In the genomic region with DNA sequence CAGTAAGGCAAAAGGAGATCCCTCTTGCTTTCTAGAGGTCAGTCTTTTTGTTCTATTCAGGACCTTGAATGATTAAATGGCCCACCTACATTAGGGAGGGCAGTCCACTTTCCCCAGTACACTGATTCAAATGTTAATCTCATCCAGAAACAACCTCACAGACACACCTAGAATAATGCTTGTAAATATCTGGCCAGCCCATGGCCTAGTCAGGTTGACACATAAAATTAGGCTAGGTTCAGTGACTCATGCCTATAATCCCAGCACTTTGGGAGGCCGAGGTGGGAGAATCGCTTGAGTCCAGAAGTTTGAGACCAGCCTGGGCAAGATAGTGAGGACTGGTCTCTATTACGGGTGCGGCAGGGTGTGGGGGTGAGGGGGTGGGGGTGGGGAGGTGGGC, we compare ENCODE assay signal across 14 cellular contexts. TPM values are rescaled to one million over a fixed set of nuclear protein-coding genes. Genes with fewer than 3 reads are reported as not detected.
A peak's percentile ranks its signal among the peaks of the same experiment; 100 is the strongest.
DNase-seq lines count a peak whose midpoint lies in the region; ATAC-seq and TF ChIP-seq lines count a peak whose summit lies in the region.
"Had no signal": no experiment of that assay in that cellular context is flagged by ENCODE, and none has a peak within 500 bp of the region (broad histone marks: within the 10 kb centered on the region; RNA-seq: fewer than 3 reads in every experiment).

No MANE protein-coding gene starts in this region.

- H3K9ac ChIP-seq in mammary epithelial cell (ENCODE audit: insufficient read depth, low read length): no peak overlapping the region
- H3K9ac ChIP-seq: BLaER1 had no signal

- WGBS in mammary epithelial cell (ENCODE audit: low coverage, missing lambda C conversion rate): 60% methylated on average over 4 of the region's 4 CpGs

- H3K27ac ChIP-seq in mammary epithelial cell (ENCODE audit: insufficient read depth, low read depth, low read length) (no peak overlapping the region), breast epithelium (no peak overlapping the region), RWPE2 (ENCODE audit: poor library complexity, severe bottlenecking) (no peak overlapping the region)
- H3K27ac ChIP-seq in CD8-positive, alpha-beta T cell (ENCODE audit: low read depth, low read length): no peak overlapping the region
- H3K27ac ChIP-seq: BLaER1 had no signal

- CTCF ChIA-PET in mammary epithelial cell (lab: Charles Lee; ENCODE audit: low non-redundant PET): no interaction called here
- CTCF ChIA-PET in CD8-positive, alpha-beta T cell (lab: Charles Lee): no interaction called here

- no peaks in the 10 kb centered on the region for H3K9me3 Mint-ChIP-seq in CD8-positive, alpha-beta T cell

- in situ Hi-C loops in mammary epithelial cell (cut with MboI; ENCODE audit: low sequenced_read_pairs in 2 of 2): loop anchor here (10.0 to 25.0 kb wide), 3 partner anchors 354 to 634 kb away; a partner anchor contains a TSS

- H3K27me3 Mint-ChIP-seq in CD8-positive, alpha-beta T cell (ENCODE audit: low read depth): no peaks in the 10 kb centered on the region

- TF ChIP-seq CTCF in mammary epithelial cell (conservative IDR thresholded peaks at IDR 0.05 in 1 of 2, IDR thresholded peaks at IDR 0.05 in 1 of 2; ENCODE audit: extremely low read depth in 1 of 2, insufficient read depth in 1 of 2, low read depth in 1 of 2, low read length in 2 of 2) (no peak), breast epithelium (IDR thresholded peaks at IDR 0.05) (no peak), RWPE2 (IDR thresholded peaks at IDR 0.05; ENCODE audit: poor library complexity, severe bottlenecking) (no peak)
- no peak for TF ChIP-seq CTCF in CD8-positive, alpha-beta T cell (IDR thresholded peaks at IDR 0.05)

- no peaks in the 10 kb centered on the region for H3K4me1 Mint-ChIP-seq in CD8-positive, alpha-beta T cell (ENCODE audit: low read depth)

- DNase-seq in mammary epithelial cell (peak; percentile 9), breast epithelium (ENCODE audit: low spot score in 2 of 2) (no peak), RWPE2 (ENCODE audit: low spot score) (no peak), Kasumi-1 (lab: John Stamatoyannopoulos, UW) (no peak), HCEC 1CT (no peak)
- DNase-seq in CD8-positive, alpha-beta T cell: no peak
- DNase-seq: 8988T, AML-193, DMS53 had no signal

- H2AFZ ChIP-seq in mammary epithelial cell (ENCODE audit: low read depth, low read length): no peak overlapping the region

- H3K9me3 ChIP-seq in mammary epithelial cell (replicated peaks; ENCODE audit: insufficient read depth, low read length) (no peaks in the 10 kb centered on the region), breast epithelium (no peaks in the 10 kb centered on the region), RWPE2 (ENCODE audit: severe bottlenecking) (no peaks in the 10 kb centered on the region)
- no peaks in the 10 kb centered on the region for H3K9me3 ChIP-seq in CD8-positive, alpha-beta T cell (ENCODE audit: low read length)
- H3K9me3 ChIP-seq: BLaER1 had no signal

- no TSS peak for BruUV-seq in mammary epithelial cell (replicated peaks; lab: Mats Ljungman, UMichigan)

- H3K27me3 ChIP-seq in mammary epithelial cell (ENCODE audit: insufficient read depth, low read length) (no peaks in the 10 kb centered on the region), breast epithelium (no peaks in the 10 kb centered on the region), RWPE2 (ENCODE audit: insufficient read depth, poor library complexity, severe bottlenecking) (no peaks in the 10 kb centered on the region)
- no peaks in the 10 kb centered on the region for H3K27me3 ChIP-seq in CD8-positive, alpha-beta T cell (ENCODE audit: insufficient read depth, low read length)
- H3K27me3 ChIP-seq: BLaER1 had no signal

- TF ChIP-seq POLR2A in breast epithelium (IDR thresholded peaks at IDR 0.05): no peak

- no peak overlapping the region for H3K4me3 ChIP-seq in mammary epithelial cell (replicated peaks in 1 of 3; ENCODE audit: insufficient read depth in 1 of 3, low read depth in 2 of 3, low read length in 3 of 3)
- no peak overlapping the region for H3K4me3 ChIP-seq in breast epithelium
- no peak overlapping the region for H3K4me3 ChIP-seq in RWPE2 (ENCODE audit: severe bottlenecking)
- H3K4me3 ChIP-seq in CD8-positive, alpha-beta T cell (ENCODE audit: low read depth, low read length): no peak overlapping the region
- H3K4me3 ChIP-seq: BLaER1, GM12878 had no signal

- H3K4me1 ChIP-seq in mammary epithelial cell (ENCODE audit: insufficient read depth, low read length) (peaks cover 7% of the 10 kb centered on the region), breast epithelium (no peaks in the 10 kb centered on the region), RWPE2 (ENCODE audit: insufficient read depth, poor library complexity, severe bottlenecking) (no peaks in the 10 kb centered on the region)
- H3K4me1 ChIP-seq in CD8-positive, alpha-beta T cell (ENCODE audit: insufficient read depth, low read length): no peaks in the 10 kb centered on the region
- H3K4me1 ChIP-seq: BLaER1 had no signal

- no peaks in the 10 kb centered on the region for H4K20me1 ChIP-seq in mammary epithelial cell (ENCODE audit: insufficient read depth, low read length)
- H4K20me1 ChIP-seq: BLaER1 had no signal

- H3K36me3 Mint-ChIP-seq in CD8-positive, alpha-beta T cell: no peaks in the 10 kb centered on the region

- peaks cover 4% of the 10 kb centered on the region for H3K79me2 ChIP-seq in mammary epithelial cell (ENCODE audit: insufficient read depth, low read length)

- no peak overlapping the region for H3K4me2 ChIP-seq in mammary epithelial cell (ENCODE audit: insufficient read depth, low read depth, low read length)
- H3K4me2 ChIP-seq: BLaER1 had no signal

- POLR2A ChIA-PET in CD8-positive, alpha-beta T cell (lab: Charles Lee): no interaction called here

- dilution Hi-C loops in mammary epithelial cell (cut with HindIII; ENCODE audit: low sequenced_read_pairs): no loop called here

- intact Hi-C loops in mammary epithelial cell (cut with micrococcal nuclease): no loop called here
- intact Hi-C loops in breast epithelium (cut with DNase I; ENCODE audit: low total_unique reads): no loop called here
- intact Hi-C loops in CD8-positive, alpha-beta T cell (cut with DNase I, micrococcal nuclease): no loop called here

- ATAC-seq in RWPE2 (ENCODE audit: low read depth) (peak; percentile 46; the same call in 2 of the 3 replicates), esophagus mucosa (peak; percentile 72), HG03095 (IDR thresholded peaks at IDR 0.05; ENCODE audit: unreplicated experiment) (no peak)
- no peak for ATAC-seq in CD8-positive, alpha-beta T cell
- ATAC-seq: GM12878, HCT116 had no signal

- no peaks in the 10 kb centered on the region for H3K36me3 ChIP-seq in mammary epithelial cell (ENCODE audit: insufficient read depth, low read length)
- H3K36me3 ChIP-seq in breast epithelium: no peaks in the 10 kb centered on the region
- H3K36me3 ChIP-seq in RWPE2 (ENCODE audit: low read depth): no peaks in the 10 kb centered on the region
- H3K36me3 ChIP-seq in CD8-positive, alpha-beta T cell (ENCODE audit: insufficient read depth, low read length): no peaks in the 10 kb centered on the region
- H3K36me3 ChIP-seq: BLaER1 had no signal

- no peak overlapping the region for H3K4me3 Mint-ChIP-seq in CD8-positive, alpha-beta T cell

- no peak overlapping the region for H3K27ac Mint-ChIP-seq in CD8-positive, alpha-beta T cell

RNA-seq across cellular contexts. Expression of a gene that starts 43.5 kb away (rescaled TPM):
- total RNA-seq in mammary epithelial cell: 10 to 100 TPM; 11.2 to 15.7 TPM
- 2.7 TPM for polyA plus RNA-seq in mammary epithelial cell
- polyA minus RNA-seq in mammary epithelial cell: 2.7 TPM
- total RNA-seq in breast epithelium: 10 to 100 TPM; 12.2 to 48.8 (median 36.1) TPM
- total RNA-seq in esophagus mucosa: 3.4 TPM
- total RNA-seq in CD8-positive, alpha-beta T cell: not detected
- total RNA-seq: GM12878 had no signal

Comparison
In these comparisons a context has a peak if more than half of its experiments do, and no peak if none do; other contexts are left out.
1. ATAC-seq: peak in RWPE2 (single experiment) and esophagus mucosa (single experiment); none in CD8-positive, alpha-beta T cell (single experiment) and HG03095 (single experiment).